15 cellular contexts compared by ENCODE assay signal in the genomic region with DNA sequence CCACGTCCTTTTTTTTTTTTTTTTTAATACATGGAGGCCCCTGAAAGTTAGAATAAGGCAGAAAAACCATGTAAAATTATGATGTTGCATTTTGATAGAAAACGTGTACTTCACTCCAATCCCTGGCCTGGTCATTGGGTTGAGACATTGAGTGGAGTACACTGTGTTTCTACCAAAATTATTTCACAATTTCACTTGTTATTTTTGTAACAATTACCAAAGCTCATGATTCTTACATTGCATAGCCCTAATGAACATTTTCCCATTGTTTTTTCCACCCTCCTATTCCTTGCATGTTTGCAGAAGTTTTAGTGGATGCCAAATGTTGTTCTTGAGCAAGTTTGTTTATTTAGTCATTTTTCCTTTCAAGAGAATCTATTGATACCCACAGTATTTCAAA. TPM values are rescaled to one million over a fixed set of nuclear protein-coding genes. Genes with fewer than 3 reads are reported as not detected.
"Had no signal": no experiment of that assay in that cellular context is flagged by ENCODE, and none has a peak within 500 bp of the region (broad histone marks: within the 10 kb centered on the region; RNA-seq: fewer than 3 reads in every experiment).

No MANE protein-coding gene starts in this region.

- H3K9me3 ChIP-seq: SK-N-SH had no signal

- H3K27me3 ChIP-seq: cardiac muscle cell had no signal

- ATAC-seq: T-cell had no signal

- FAIRE-seq: astrocyte, colon, endometrium had no signal

- DNase-seq: activated CD4-positive, CD25-positive, alpha-beta regulatory T cell treated with anti-CD3 and anti-CD28 coated beads, Interleukin-2, amount 50 U/mL, for 72 hours; activated naive CD4-positive, alpha-beta T cell; foreskin fibroblast; head of caudate nucleus; SK-N-SH; stimulated activated CD4-positive, alpha-beta T cell treated with anti-CD3 and anti-CD28 coated beads, Interleukin-4, amount 100 ng/mL, for 24 hours; stimulated activated naive CD4-positive, alpha-beta T cell treated with Interleukin-2 at 50 U/mL for 16 hours; T-cell; T1000 had no signal

- H3K27ac ChIP-seq: cardiac muscle cell had no signal

- H3K36me3 ChIP-seq: cardiac muscle cell had no signal

- H3K4me3 ChIP-seq: cardiac muscle cell, lung had no signal

RNA-seq across cellular contexts. Expression of a gene that starts 21.9 kb away (rescaled TPM):
- total RNA-seq: activated CD8-positive, alpha-beta memory T cell treated with anti-CD3 and anti-CD28 coated beads for 36 hours had no signal
- polyA plus RNA-seq: SK-N-SH had no signal
